ENCODE assay signal across 8 cellular contexts in genomic region chr6:36422714-36423100, GRCh38. TPM values are rescaled to one million over a fixed set of nuclear protein-coding genes. Genes with fewer than 3 reads are reported as not detected.
DNase-seq lines count a peak whose midpoint lies in the region; ATAC-seq and TF ChIP-seq lines count a peak whose summit lies in the region.

No MANE protein-coding gene starts in this region.

- H3K36me3 Mint-ChIP-seq in CD8-positive, alpha-beta T cell = peaks cover 4% of the 10 kb centered on the region

- no peaks in the 10 kb centered on the region for H3K9me3 ChIP-seq in CD8-positive, alpha-beta T cell (ENCODE audit: low read length)
- no peaks in the 10 kb centered on the region for H3K9me3 ChIP-seq in effector memory CD4-positive, alpha-beta T cell (ENCODE audit: control insufficient read depth, low read length)
- H3K9me3 ChIP-seq in neutrophil = no peaks in the 10 kb centered on the region

- POLR2A ChIA-PET in CD8-positive, alpha-beta T cell (lab: Charles Lee) = interaction anchor here (0.8 to 1.7 kb wide), 9 partner anchors 9 to 257 kb away, joined by 3 to 10 read pairs (median 4); partner anchors contain the start of genes CDKN1A, KCTD20 and PXT1

- no peaks in the 10 kb centered on the region for H3K36me3 ChIP-seq in CD8-positive, alpha-beta T cell (ENCODE audit: insufficient read depth, low read length)
- H3K36me3 ChIP-seq in effector memory CD4-positive, alpha-beta T cell (ENCODE audit: control insufficient read depth, insufficient read depth, low read length) = no peaks in the 10 kb centered on the region
- no peaks in the 10 kb centered on the region for H3K36me3 ChIP-seq in neutrophil

- H3K27ac Mint-ChIP-seq in CD8-positive, alpha-beta T cell = peak overlapping the region; percentile 95

- peaks cover 12% of the 10 kb centered on the region for H3K4me1 ChIP-seq in CD8-positive, alpha-beta T cell (ENCODE audit: insufficient read depth, low read length)
- peaks cover 5% of the 10 kb centered on the region for H3K4me1 ChIP-seq in effector memory CD4-positive, alpha-beta T cell (ENCODE audit: control insufficient read depth, insufficient read depth, low read length, poor library complexity, severe bottlenecking)
- H3K4me1 ChIP-seq in neutrophil (ENCODE audit: control insufficient read depth in 1 of 2, insufficient read depth in 1 of 2, low read depth in 1 of 2, low read length in 1 of 2) = peaks cover 21 to 26% of the 10 kb centered on the region in 2 experiments

- ATAC-seq in CD8-positive, alpha-beta T cell = no peak
- ATAC-seq in GM18867 (IDR thresholded peaks at IDR 0.05; ENCODE audit: unreplicated experiment) = no peak

- H3K27me3 ChIP-seq in CD8-positive, alpha-beta T cell (ENCODE audit: insufficient read depth, low read length) = no peaks in the 10 kb centered on the region
- H3K27me3 ChIP-seq in effector memory CD4-positive, alpha-beta T cell (replicated peaks; ENCODE audit: control insufficient read depth, insufficient read depth, low read length, poor library complexity, severe bottlenecking) = no peaks in the 10 kb centered on the region
- no peaks in the 10 kb centered on the region for H3K27me3 ChIP-seq in neutrophil

- H3K9me3 Mint-ChIP-seq in CD8-positive, alpha-beta T cell = no peaks in the 10 kb centered on the region

- H3K27ac ChIP-seq in CD8-positive, alpha-beta T cell (ENCODE audit: low read depth, low read length) = peak overlapping the region; percentile 60
- H3K27ac ChIP-seq in effector memory CD4-positive, alpha-beta T cell (ENCODE audit: insufficient read depth, low read length, poor library complexity, severe bottlenecking) = peak overlapping the region; percentile 48
- peak overlapping the region; percentile 73 for H3K27ac ChIP-seq in neutrophil

- CTCF ChIA-PET in CD8-positive, alpha-beta T cell (lab: Charles Lee) = interaction anchor here (0.7 to 2.5 kb wide), 12 partner anchors 9 to 336 kb away, joined by 3 to 7 read pairs (median 4); partner anchors contain the start of genes CDKN1A and KCTD20

- no peaks in the 10 kb centered on the region for H3K27me3 Mint-ChIP-seq in CD8-positive, alpha-beta T cell (ENCODE audit: low read depth)

- H3K4me3 ChIP-seq in CD8-positive, alpha-beta T cell (ENCODE audit: low read depth, low read length) = peak overlapping the region; percentile 63
- H3K4me3 ChIP-seq in LNCaP clone FGC (ENCODE audit: low read depth, low read length) (peak overlapping the region; percentile 56), neutrophil (ENCODE audit: low read depth in 1 of 2, low read length in 1 of 2) (peak overlapping the region; percentile 90 to 91)
- peak overlapping the region; percentile 78 for H3K4me3 ChIP-seq in effector memory CD4-positive, alpha-beta T cell (ENCODE audit: insufficient read depth, low read depth, low read length, poor library complexity, severe bottlenecking)

- peaks cover 11% of the 10 kb centered on the region for H3K4me1 Mint-ChIP-seq in CD8-positive, alpha-beta T cell (ENCODE audit: low read depth)

- TF ChIP-seq CTCF in CD8-positive, alpha-beta T cell (IDR thresholded peaks at IDR 0.05) = no peak
- TF ChIP-seq CTCF in LNCaP clone FGC (IDR thresholded peaks at IDR 0.05; ENCODE audit: control insufficient read depth, extremely low read depth, insufficient read depth) = no peak
- TF ChIP-seq CTCF in neutrophil (IDR thresholded peaks at IDR 0.05) = no peak

- peak overlapping the region; percentile 95 for H3K4me3 Mint-ChIP-seq in CD8-positive, alpha-beta T cell

- intact Hi-C loops in CD8-positive, alpha-beta T cell (cut with DNase I, micrococcal nuclease) = loop anchor here (1.0 to 2.0 kb wide), 10 partner anchors 20 to 788 kb away; partner anchors contain the start of genes SRSF3 (in 2 of the 2), KCTD20 (in 1 of the 2), PXT1 (in 1 of the 2) and STK38 (in 1 of the 2)

- no peak for DNase-seq in CD8-positive, alpha-beta T cell
- DNase-seq in LNCaP clone FGC (ENCODE audit: low read depth) = no peak
- DNase-seq in effector memory CD4-positive, alpha-beta T cell = no peak
- no peak for DNase-seq in cerebellar nuclear complex (lab: John Stamatoyannopoulos, UW)
- no peak for DNase-seq in AG08396 (ENCODE audit: low spot score)
- DNase-seq in NCI-H345 treated with DMSO at 0.1 percent for 48 hours (lab: John Stamatoyannopoulos, UW; ENCODE audit: unreplicated experiment) = no peak

RNA-seq across cellular contexts. Expression of gene PXT1, which starts 19.9 kb away (rescaled TPM):
- under 1 TPM; 0.56 to 0.95 TPM for total RNA-seq in CD8-positive, alpha-beta T cell

RNA-seq across cellular contexts. Expression of gene KCTD20, which starts 20.1 kb away (rescaled TPM):
- 10 to 100 TPM; 42.5 to 49.1 TPM for total RNA-seq in CD8-positive, alpha-beta T cell

RNA-seq across cellular contexts. Expression of gene ETV7, which starts 35.2 kb away (rescaled TPM):
- total RNA-seq in CD8-positive, alpha-beta T cell = under 1 TPM in 1 of 2 experiments, not detected in 1; 0.30 TPM
